Comparison of ENCODE assay signal across 8 cellular contexts in genomic region chr2:241702405-241703127, GRCh38. TPM values are rescaled to one million over a fixed set of nuclear protein-coding genes. Genes with fewer than 3 reads are reported as not detected.
DNase-seq lines count a peak whose midpoint lies in the region; TF ChIP-seq lines count a peak whose summit lies in the region.

No MANE protein-coding gene starts in this region.

- peak in 1 of 2 donors; percentile 32 for TF ChIP-seq POLR2A in thyroid gland (IDR thresholded peaks at IDR 0.05)

- in situ Hi-C loops in G401 (cut with HindIII; ENCODE audit: low sequenced_read_pairs), result no loop called here

- H3K27ac Mint-ChIP-seq in osteocyte (ENCODE audit: unreplicated experiment), result peak overlapping the region; percentile 79

- 0% methylated on average over 1 of the region's 62 CpGs; no CpG with 5 or more reads in 1 of the 2 donors for WGBS in thyroid gland, 2 donors

- no peaks in the 10 kb centered on the region for H3K27me3 Mint-ChIP-seq in osteocyte (ENCODE audit: unreplicated experiment)

- peak overlapping the region in 1 of 3 donors; percentile 67 for H3K27ac ChIP-seq in thyroid gland

- peak overlapping the region; percentile 87 for H3K4me3 Mint-ChIP-seq in osteocyte (ENCODE audit: unreplicated experiment)

- H3K9me3 ChIP-seq in thyroid gland, result no peaks in the 10 kb centered on the region

- peak overlapping the region; percentile 43 to 90 (median 68) for H3K4me3 ChIP-seq in thyroid gland (replicated peaks in 1 of 3)

- intact Hi-C loops in thyroid gland (cut with DNase I), result loop anchor here (2.0 to 10.0 kb wide), 3 partner anchors 30 to 348 kb away; partner anchors contain the start of gene FARP2

- peaks cover 13% of the 10 kb centered on the region for H3K36me3 Mint-ChIP-seq in osteocyte (ENCODE audit: unreplicated experiment)

- TF ChIP-seq CTCF in osteocyte (IDR thresholded peaks at IDR 0.05) (peak; percentile 34), thyroid gland (IDR thresholded peaks at IDR 0.05) (peak in 5 of 6 experiments; percentile 45 to 58 (median 51))

- peak; percentile 86 for DNase-seq in G401 (ENCODE audit: low spot score)
- DNase-seq in H4 (ENCODE audit: low spot score), result peak; percentile 81
- DNase-seq in LHCN-M2 (ENCODE audit: low read depth), result peak; percentile 59
- DNase-seq in SHP77 (lab: John Stamatoyannopoulos, UW), result peak; percentile 76 to 86
- peak; percentile 86 for DNase-seq in activated gamma-delta T cell treated with anti-CD3 and anti-CD28 coated beads, Interleukin-2, amount 50 U/mL, for 16 hours (ENCODE audit: low read depth)
- DNase-seq in glomerular visceral epithelial cell (ENCODE audit: extremely low spot score), result peak; percentile 90
- peak; percentile 85 for DNase-seq in osteocyte (ENCODE audit: extremely low spot score, unreplicated experiment)
- peak; percentile 89 to 95 for DNase-seq in thyroid gland

- peaks cover 5% of the 10 kb centered on the region for H3K9me3 Mint-ChIP-seq in osteocyte (ENCODE audit: unreplicated experiment)

- H3K4me1 Mint-ChIP-seq in osteocyte (ENCODE audit: unreplicated experiment), result peaks cover 15% of the 10 kb centered on the region

- H3K27me3 ChIP-seq in thyroid gland, result no peaks in the 10 kb centered on the region

- H3K4me1 ChIP-seq in thyroid gland, result peaks cover 16 to 17% of the 10 kb centered on the region in 2 donors

- peaks cover 13 to 22% of the 10 kb centered on the region in 2 donors for H3K36me3 ChIP-seq in thyroid gland

RNA-seq across cellular contexts. Expression of gene ING5, which starts 0.7 kb away (rescaled TPM):
- 21.6 and 65.8 TPM in 2 replicates for total RNA-seq in G401 (2014; rRNA removed; shearing (Covaris generic))
- total RNA-seq in H4 (2014; rRNA removed; shearing (Covaris generic)), result 9.1 and 21.8 TPM in 2 replicates
- total RNA-seq in LHCN-M2 (2014; rRNA removed), result 22.2 and 24.7 TPM in 2 replicates
- 16.3 TPM for polyA plus RNA-seq in LHCN-M2 (2012)
- total RNA-seq in osteocyte, result 29.4 and 32.0 TPM in 2 replicates
- 10 to 100 TPM; 42.2 to 76.3 (median 59.9) TPM for total RNA-seq in thyroid gland

RNA-seq across cellular contexts. Expression of gene DTYMK, which starts 16.0 kb away (rescaled TPM):
- 52.0 and 57.9 TPM in 2 replicates for total RNA-seq in G401 (2014; rRNA removed; shearing (Covaris generic))
- total RNA-seq in H4 (2014; rRNA removed; shearing (Covaris generic)), result 87.5 and 96.1 TPM in 2 replicates
- total RNA-seq in LHCN-M2 (2014; rRNA removed) (108 and 132 TPM in 2 replicates), osteocyte (26.3 and 28.8 TPM in 2 replicates), thyroid gland (10 to 100 TPM in 3 of 4 donors, 1 to 10 TPM in 1; 9.6 to 24.0 (median 15.7) TPM)
- polyA plus RNA-seq in LHCN-M2 (2012), result 107 TPM

RNA-seq across cellular contexts. Expression of gene D2HGDH, which starts 31.9 kb away (rescaled TPM):
- 48.4 and 50.7 TPM in 2 replicates for total RNA-seq in G401 (2014; rRNA removed; shearing (Covaris generic))
- 7.2 and 10.4 TPM in 2 replicates for total RNA-seq in H4 (2014; rRNA removed; shearing (Covaris generic))
- 12.7 and 13.5 TPM in 2 replicates for total RNA-seq in LHCN-M2 (2014; rRNA removed)
- polyA plus RNA-seq in LHCN-M2 (2012), result 8.6 TPM
- total RNA-seq in osteocyte, result 32.5 and 36.8 TPM in 2 replicates
- total RNA-seq in thyroid gland, result 10 to 100 TPM; 20.2 to 34.4 (median 23.0) TPM
